ENCODE assay signal across 8 cellular contexts in genomic region chr13:97434417-97435296, GRCh38. TPM values are rescaled to one million over a fixed set of nuclear protein-coding genes. Genes with fewer than 3 reads are reported as not detected.
DNase-seq lines count a peak whose midpoint lies in the region; ATAC-seq and TF ChIP-seq lines count a peak whose summit lies in the region.

No MANE protein-coding gene starts in this region.

- ATAC-seq in HCT116, result peak; percentile 6

- H3K27ac ChIP-seq in DOHH2 (ENCODE audit: low read depth, low read length) (no peak overlapping the region), HCT116 (ENCODE audit: low read depth, low read length) (peak overlapping the region; percentile 34; the same call in 1 of the 2 replicates)

- CTCF ChIA-PET in HCT116 (lab: Charles Lee), result no interaction called here

- TF ChIP-seq POLR2A in HCT116 (IDR thresholded peaks at IDR 0.05; ENCODE audit: borderline replicate concordance, extremely low read depth, insufficient read depth, insufficient read length), result no peak

- H3K79me2 ChIP-seq in DOHH2 (ENCODE audit: control insufficient read depth, low read length), result peaks cover 32% of the 10 kb centered on the region
- peaks cover 22% of the 10 kb centered on the region for H3K79me2 ChIP-seq in HCT116 (ENCODE audit: insufficient read depth, low read length)

- H3K9me2 ChIP-seq in DOHH2 (replicated peaks; ENCODE audit: control insufficient read depth, low read length), result no peaks in the 10 kb centered on the region
- H3K9me2 ChIP-seq in HCT116 (ENCODE audit: insufficient read depth), result no peaks in the 10 kb centered on the region

- H3K36me3 ChIP-seq in DOHH2 (ENCODE audit: control insufficient read depth, low read length), result peaks cover 7% of the 10 kb centered on the region
- H3K36me3 ChIP-seq in HCT116 (ENCODE audit: control insufficient read depth in 1 of 2, insufficient read depth in 2 of 2, low read length in 2 of 2), result no peaks in the 10 kb centered on the region
- peaks cover 9% of the 10 kb centered on the region for H3K36me3 ChIP-seq in neuron (ENCODE audit: insufficient read depth, low read length)

- RAD21 ChIA-PET in HCT116 (lab: Charles Lee; ENCODE audit: low non-redundant PET in 1 of 2, low total read pairs in 2 of 2, uncharacterized antibody in 2 of 2, unreplicated experiment in 2 of 2), result no interaction called here

- H3F3A ChIP-seq in DOHH2 (ENCODE audit: control insufficient read depth, insufficient read depth), result 0 out of 2 replicates have a peak, but pooled peaks cover 2% of the 10 kb centered on the region

- H3K4me2 ChIP-seq in DOHH2 (ENCODE audit: low read length) (peak overlapping the region; percentile 89), HCT116 (ENCODE audit: low read length) (peak overlapping the region; percentile 91)

- no peak for TF ChIP-seq RAD21 in HCT116 (IDR thresholded peaks at IDR 0.05; ENCODE audit: low read depth)

- H3K4me1 ChIP-seq in DOHH2 (ENCODE audit: control insufficient read depth, low read length) (peaks cover 19% of the 10 kb centered on the region), HCT116 (ENCODE audit: control insufficient read depth in 1 of 2, insufficient read depth in 2 of 2, low read length in 2 of 2) (peaks cover 7 to 20% of the 10 kb centered on the region in 2 experiments), neuron (ENCODE audit: insufficient read depth, low read length) (peaks cover 38% of the 10 kb centered on the region)

- TF ChIP-seq CTCF in DOHH2 (IDR thresholded peaks at IDR 0.05; ENCODE audit: low read depth, low read length, poor library complexity, severe bottlenecking) (no peak), HCT116 (IDR thresholded peaks at IDR 0.05 in 2 of 3, conservative IDR thresholded peaks at IDR 0.05 in 1 of 3; ENCODE audit: borderline replicate concordance in 1 of 3, insufficient read depth in 1 of 3, low read depth in 2 of 3, low read length in 2 of 3) (no peak)

- no TSS peak for BruUV-seq in HCT116 (replicated peaks; lab: Mats Ljungman, UMichigan)

- H4K20me1 ChIP-seq in DOHH2 (ENCODE audit: control insufficient read depth, insufficient read depth, low read depth, low read length) (no peaks in the 10 kb centered on the region), HCT116 (ENCODE audit: insufficient read depth) (no peaks in the 10 kb centered on the region)

- POLR2A ChIA-PET in HCT116 (lab: Charles Lee), result interaction anchor here (1.6 kb wide), 1 partner anchor 293 kb away, joined by 4 read pairs; no protein-coding TSS in a partner anchor

- no peak overlapping the region for H2AFZ ChIP-seq in HCT116 (ENCODE audit: low read depth, low read length, poor library complexity, severe bottlenecking)
- peak overlapping the region; percentile 34 for H2AFZ ChIP-seq in neuron (ENCODE audit: low read depth, low read length)

- H3K9ac ChIP-seq in HCT116 (ENCODE audit: low read length), result peak overlapping the region; percentile 67

- H3K9me3 ChIP-seq in DOHH2 (ENCODE audit: control insufficient read depth, insufficient read depth, low read length) (no peaks in the 10 kb centered on the region), HCT116 (ENCODE audit: control insufficient read depth in 1 of 2, insufficient read depth in 1 of 2, low read depth in 1 of 2, low read length in 2 of 2) (no peaks in the 10 kb centered on the region), neuron (ENCODE audit: low read length) (no peaks in the 10 kb centered on the region)

- H3K4me3 ChIP-seq in DOHH2 (ENCODE audit: low read length) (peak overlapping the region; percentile 90), HCT116 (replicated peaks in 1 of 2; ENCODE audit: low read depth in 1 of 2, low read length in 2 of 2) (peak overlapping the region; percentile 59 to 71), neuron (ENCODE audit: low read length) (peak overlapping the region; percentile 98)

- DNase-seq in HCT116 (ENCODE audit: low read depth, low spot score), result no peak
- DNase-seq in NCI-H510A treated with DMSO at 0.1 percent for 48 hours (lab: John Stamatoyannopoulos, UW), result peak; percentile 46
- peak; percentile 13 for DNase-seq in activated T-helper 1 cell treated with Interleukin-2 at 50 U/mL for 16 hours (ENCODE audit: low read depth)
- peak; percentile 28 for DNase-seq in fibroblast of peridontal ligament (ENCODE audit: extremely low read depth)
- DNase-seq in superior temporal gyrus (ENCODE audit: extremely low spot score), result peak; percentile 53
- no peak for DNase-seq in HuH-7 (ENCODE audit: low spot score)

- intact Hi-C loops in HCT116 (cut with micrococcal nuclease), result loop anchor here (10.0 kb wide), 1 partner anchor 540 kb away; no protein-coding TSS in a partner anchor

- H3K27me3 ChIP-seq in DOHH2 (ENCODE audit: control insufficient read depth, low read length), result no peaks in the 10 kb centered on the region
- no peaks in the 10 kb centered on the region for H3K27me3 ChIP-seq in HCT116 (ENCODE audit: insufficient read depth, low read length)
- no peaks in the 10 kb centered on the region for H3K27me3 ChIP-seq in neuron (ENCODE audit: insufficient read depth, low read length)

TF ChIP-seq in HCT116, 20 proteins besides CTCF, POLR2A, EP300 and RAD21:
- TF ChIP-seq ZFX (IDR thresholded peaks at IDR 0.05), result 0 out of 2 replicates have a peak, but pooled peaks have one; percentile 1
- TF ChIP-seq SIN3A (IDR thresholded peaks at IDR 0.05; ENCODE audit: low read depth), result 0 out of 2 replicates have a peak, but pooled peaks have one; percentile 6
- TF ChIP-seq ZNF274 (IDR thresholded peaks at IDR 0.05; ENCODE audit: low read depth, low read length), result no peak

RNA-seq across cellular contexts. Expression of gene RAP2A, which starts 0.7 kb away (rescaled TPM):
- 27.6 TPM for total RNA-seq in HCT116 (2021; ENCODE audit: unreplicated experiment)
- polyA plus RNA-seq in HCT116 (2012), result 16.0 and 19.4 TPM in 2 replicates

Comparison
In these comparisons a context has a peak if more than half of its experiments do, and no peak if none do; other contexts are left out.
1. DNase-seq: peak in NCI-H510A treated with DMSO at 0.1 percent for 48 hours (single experiment), activated T-helper 1 cell treated with Interleukin-2 at 50 U/mL for 16 hours (single experiment), fibroblast of peridontal ligament (single experiment) and superior temporal gyrus (single experiment); none in HCT116 (single experiment) and HuH-7 (single experiment).
2. Peak in every context shown above with its lines, with median percentiles within 50 percentile points of each other: H3K4me3 ChIP-seq.